1 cellular context compared by ENCODE assay signal in genomic region chr5:79514391-79515105, GRCh38.
TF ChIP-seq lines count a peak whose summit lies in the region.

No MANE protein-coding gene starts in this region.

TF ChIP-seq in HepG2, 621 proteins besides CTCF, POLR2A, EP300 and RAD21 (continued from another document and continues in another):
- TF ChIP-seq MTA3 (CRISPR knock-in tag; IDR thresholded peaks at IDR 0.05) (no peak), ZNF446 (CRISPR knock-in tag; IDR thresholded peaks at IDR 0.05) (no peak; the same call in none of the 2 replicates), HBP1 (CRISPR knock-in tag; IDR thresholded peaks at IDR 0.05; ENCODE audit: low read depth) (0 out of 2 replicates have a peak, but pooled peaks have one; percentile 44), KDM2A (CRISPR knock-in tag; IDR thresholded peaks at IDR 0.05; ENCODE audit: borderline replicate concordance, low read depth) (peak; percentile 87), ZNF646 (CRISPR knock-in tag; IDR thresholded peaks at IDR 0.05) (no peak), ZNF549 (CRISPR knock-in tag; IDR thresholded peaks at IDR 0.05) (no peak), MBNL3 (CRISPR knock-in tag; conservative IDR thresholded peaks at IDR 0.05) (no peak), PHF5A (CRISPR knock-in tag; IDR thresholded peaks at IDR 0.05; ENCODE audit: low read depth, unreplicated experiment) (peak; percentile 69), ZNF567 (CRISPR knock-in tag; IDR thresholded peaks at IDR 0.05; ENCODE audit: borderline replicate concordance) (0 out of 2 replicates have a peak, but pooled peaks have one; percentile 11), ESRRA (CRISPR knock-in tag; IDR thresholded peaks at IDR 0.05; ENCODE audit: low read depth) (no peak), ZNF713 (CRISPR knock-in tag; IDR thresholded peaks at IDR 0.05) (no peak), ZNF333 (CRISPR knock-in tag; IDR thresholded peaks at IDR 0.05; ENCODE audit: borderline replicate concordance) (no peak), SRSF9 (IDR thresholded peaks at IDR 0.05; ENCODE audit: borderline replicate concordance, insufficient read depth, low read depth, low read length, poor library complexity, severe bottlenecking) (no peak), RARG (CRISPR knock-in tag; IDR thresholded peaks at IDR 0.05; ENCODE audit: low read depth) (no peak), RNF219 (CRISPR knock-in tag; IDR thresholded peaks at IDR 0.05) (no peak), ZNF224 (CRISPR knock-in tag; IDR thresholded peaks at IDR 0.05) (no peak), SMARCC2 (IDR thresholded peaks at IDR 0.05) (no peak), GPBP1L1 (CRISPR knock-in tag; IDR thresholded peaks at IDR 0.05) (no peak), SSRP1 (CRISPR knock-in tag; IDR thresholded peaks at IDR 0.05) (no peak), ZNF644 (CRISPR knock-in tag; IDR thresholded peaks at IDR 0.05; ENCODE audit: low read depth) (no peak), NFKBIZ (CRISPR knock-in tag; IDR thresholded peaks at IDR 0.05) (no peak), MIER2 (CRISPR knock-in tag; IDR thresholded peaks at IDR 0.05) (no peak), SP4 (CRISPR knock-in tag; IDR thresholded peaks at IDR 0.05) (no peak), SMC3 (IDR thresholded peaks at IDR 0.05; ENCODE audit: low read length) (no peak), ZNF878 (CRISPR knock-in tag; IDR thresholded peaks at IDR 0.05) (peak; percentile 58), LCORL (IDR thresholded peaks at IDR 0.05) (no peak), LCORL (CRISPR knock-in tag; IDR thresholded peaks at IDR 0.05) (peak; percentile 79), ATF2 (CRISPR knock-in tag; IDR thresholded peaks at IDR 0.05) (peak; percentile 95), HINFP (CRISPR knock-in tag; IDR thresholded peaks at IDR 0.05; ENCODE audit: low read depth) (peak; percentile 30; the same call in 1 of the 2 replicates), MLLT10 (CRISPR knock-in tag; IDR thresholded peaks at IDR 0.05) (no peak), ZNF83 (CRISPR knock-in tag; IDR thresholded peaks at IDR 0.05; ENCODE audit: borderline replicate concordance) (no peak), NCOA1 (CRISPR knock-in tag; IDR thresholded peaks at IDR 0.05) (no peak), DNMT3B (CRISPR knock-in tag; conservative IDR thresholded peaks at IDR 0.05) (no peak; the same call in 1 of the 2 replicates), ZKSCAN1 (IDR thresholded peaks at IDR 0.05; ENCODE audit: low read length) (no peak), ZNF704 (CRISPR knock-in tag; IDR thresholded peaks at IDR 0.05; ENCODE audit: borderline replicate concordance) (no peak), AKAP8 (CRISPR knock-in tag; IDR thresholded peaks at IDR 0.05) (peak; percentile 76; the same call in 1 of the 2 replicates), AFF4 (CRISPR knock-in tag; IDR thresholded peaks at IDR 0.05) (no peak), ETV6 (CRISPR knock-in tag; conservative IDR thresholded peaks at IDR 0.05) (no peak; the same call in 1 of the 2 replicates), ZNF234 (CRISPR knock-in tag; conservative IDR thresholded peaks at IDR 0.05) (no peak), ZNF260 (CRISPR knock-in tag; IDR thresholded peaks at IDR 0.05; ENCODE audit: borderline replicate concordance, low read depth) (no peak), ZFP82 (CRISPR knock-in tag; IDR thresholded peaks at IDR 0.05; ENCODE audit: borderline replicate concordance) (no peak), ZNF331 (CRISPR knock-in tag; IDR thresholded peaks at IDR 0.05) (peak; percentile 82), ZNF180 (CRISPR knock-in tag; IDR thresholded peaks at IDR 0.05; ENCODE audit: borderline replicate concordance, low read depth) (no peak), POLR2AphosphoS2 (IDR thresholded peaks at IDR 0.05; ENCODE audit: low read depth, low read length) (no peak), E2F2 (CRISPR knock-in tag; IDR thresholded peaks at IDR 0.05; ENCODE audit: borderline replicate concordance) (no peak)
